ENCODE assay signal across 22 cellular contexts in genomic region chr12:65537978-65538377, GRCh38.
DNase-seq lines count a peak whose midpoint lies in the region; ATAC-seq, FAIRE-seq and TF ChIP-seq lines count a peak whose summit lies in the region.
"Had no signal": no experiment of that assay in that cellular context is flagged by ENCODE, and none has a peak within 500 bp of the region (broad histone marks: within the 10 kb centered on the region; RNA-seq: fewer than 3 reads in every experiment).

No MANE protein-coding gene starts in this region.

- dilution Hi-C loops in keratinocyte (cut with MboI; ENCODE audit: extremely low pct_ligation_motif_present, low sequenced_read_pairs): no loop called here

- H3K4me3 ChIP-seq in brain microvascular endothelial cell (ENCODE audit: low read depth, low read length): no peak overlapping the region
- no peak overlapping the region for H3K4me3 ChIP-seq in keratinocyte (ENCODE audit: control insufficient read depth in 2 of 3, extremely low read depth in 1 of 3, insufficient read depth in 2 of 3, low read depth in 1 of 3, low read length in 3 of 3)
- no peak overlapping the region for H3K4me3 ChIP-seq in smooth muscle cell
- H3K4me3 ChIP-seq: esophagus muscularis mucosa, left lung, stomach had no signal

- no peaks in the 10 kb centered on the region for H3K9me1 ChIP-seq in keratinocyte (ENCODE audit: control insufficient read depth, extremely low read depth, insufficient read depth, low read length)

- intact Hi-C loops in activated CD4-positive, alpha-beta memory T cell treated with anti-CD3 and anti-CD28 coated beads for 36 hours (cut with micrococcal nuclease): no loop called here

- 59% methylated on average over 1 of the region's 1 CpG for WGBS in smooth muscle cell (ENCODE audit: low lambda C conversion rate)

- no peak for ATAC-seq in HG03378 (IDR thresholded peaks at IDR 0.05; ENCODE audit: unreplicated experiment)
- ATAC-seq: T-helper 17 cell had no signal

- CTCF ChIA-PET in activated CD4-positive, alpha-beta memory T cell treated with anti-CD3 and anti-CD28 coated beads for 36 hours (lab: Charles Lee): interaction anchor here (1.0 kb wide), 1 partner anchor 19 kb away, joined by 3 read pairs; no protein-coding TSS in a partner anchor

- H3K9me3 ChIP-seq in keratinocyte (ENCODE audit: control insufficient read depth, low read depth, low read length) (peaks cover 2% of the 10 kb centered on the region), smooth muscle cell (replicated peaks; ENCODE audit: low read depth) (peaks cover 22% of the 10 kb centered on the region)
- H3K9me3 ChIP-seq: BE2C had no signal

- H3K27me3 ChIP-seq in brain microvascular endothelial cell (replicated peaks) (no peaks in the 10 kb centered on the region), keratinocyte (ENCODE audit: control insufficient read depth, extremely low read depth, insufficient read depth, low read length) (no peaks in the 10 kb centered on the region), smooth muscle cell (ENCODE audit: low read depth) (no peaks in the 10 kb centered on the region)
- H3K27me3 ChIP-seq: BE2C, esophagus muscularis mucosa, left lung, stomach had no signal

- H3K36me3 Mint-ChIP-seq in HFFc6 (ENCODE audit: low read depth): peaks cover 55% of the 10 kb centered on the region
- H3K36me3 Mint-ChIP-seq in activated CD4-positive, alpha-beta memory T cell treated with anti-CD3 and anti-CD28 coated beads for 36 hours: peaks cover 1% of the 10 kb centered on the region

- TF ChIP-seq CTCF in HFFc6 (IDR thresholded peaks at IDR 0.05) (no peak), brain microvascular endothelial cell (IDR thresholded peaks at IDR 0.05; ENCODE audit: low read depth, low read length, missing control alignments) (no peak), keratinocyte (optimal IDR thresholded peaks at IDR 0.05 in 1 of 3, IDR thresholded peaks at IDR 0.05 in 1 of 3, conservative IDR thresholded peaks at IDR 0.05 in 1 of 3; ENCODE audit: extremely low read depth in 1 of 3, insufficient read depth in 2 of 3, low read length in 3 of 3) (no peak), smooth muscle cell (IDR thresholded peaks at IDR 0.05; ENCODE audit: borderline replicate concordance, insufficient read depth, poor library complexity, severe bottlenecking) (no peak)

- H3K4me1 Mint-ChIP-seq in HFFc6 (ENCODE audit: low read depth): peaks cover 59% of the 10 kb centered on the region
- H3K4me1 Mint-ChIP-seq in activated CD4-positive, alpha-beta memory T cell treated with anti-CD3 and anti-CD28 coated beads for 36 hours (ENCODE audit: low read depth): no peaks in the 10 kb centered on the region
- H3K4me1 Mint-ChIP-seq: T-helper 17 cell had no signal

- peak overlapping the region; percentile 96 for H3K27ac Mint-ChIP-seq in HFFc6
- no peak overlapping the region for H3K27ac Mint-ChIP-seq in activated CD4-positive, alpha-beta memory T cell treated with anti-CD3 and anti-CD28 coated beads for 36 hours
- H3K27ac Mint-ChIP-seq: T-helper 17 cell had no signal

- peak overlapping the region; percentile 14 for H3K4me3 Mint-ChIP-seq in HFFc6
- no peak overlapping the region for H3K4me3 Mint-ChIP-seq in activated CD4-positive, alpha-beta memory T cell treated with anti-CD3 and anti-CD28 coated beads for 36 hours
- H3K4me3 Mint-ChIP-seq: T-helper 17 cell had no signal

- H3K4me2 ChIP-seq in keratinocyte (ENCODE audit: control insufficient read depth, extremely low read depth, insufficient read depth, low read depth, low read length) (peak overlapping the region; percentile 27), smooth muscle cell (peak overlapping the region; percentile 64)

- peaks cover 39% of the 10 kb centered on the region for H3F3A ChIP-seq in smooth muscle cell (ENCODE audit: low read depth)

- H3K27me3 Mint-ChIP-seq in HFFc6 (ENCODE audit: insufficient read depth): no peaks in the 10 kb centered on the region
- no peaks in the 10 kb centered on the region for H3K27me3 Mint-ChIP-seq in activated CD4-positive, alpha-beta memory T cell treated with anti-CD3 and anti-CD28 coated beads for 36 hours
- H3K27me3 Mint-ChIP-seq: T-helper 17 cell had no signal

- H3K27ac ChIP-seq in brain microvascular endothelial cell: peak overlapping the region; percentile 96
- H3K27ac ChIP-seq in keratinocyte (ENCODE audit: control insufficient read depth, insufficient read depth, low read length): peak overlapping the region; percentile 91
- peak overlapping the region; percentile 97 for H3K27ac ChIP-seq in smooth muscle cell (ENCODE audit: low read depth)
- H3K27ac ChIP-seq: HL-60, stomach, VCaP had no signal

- peak overlapping the region; percentile 24 for H3K9ac ChIP-seq in keratinocyte (ENCODE audit: control insufficient read depth, extremely low read depth, insufficient read depth, low read length)
- peak overlapping the region; percentile 77 for H3K9ac ChIP-seq in smooth muscle cell (ENCODE audit: low read depth)

- DNase-seq in HFFc6 (no peak), brain microvascular endothelial cell (no peak), keratinocyte (ENCODE audit: low read depth, low spot score) (no peak), smooth muscle cell (lab: John Stamatoyannopoulos, UW; ENCODE audit: unreplicated experiment) (no peak), NCI-H82 (lab: John Stamatoyannopoulos, UW) (no peak)
- DNase-seq in activated CD4-positive, alpha-beta T cell treated with anti-CD3 and anti-CD28 coated beads, Interleukin-2, amount 50 U/mL, for 48 hours: no peak
- DNase-seq in activated CD4-positive, alpha-beta memory T cell treated with anti-CD3 and anti-CD28 coated beads for 36 hours: no peak
- DNase-seq: activated CD4-positive, alpha-beta T cell treated with anti-CD3 and anti-CD28 coated beads, Interleukin-2, amount 50 U/mL, for 4 hours; activated gamma-delta T cell treated with Interleukin-2 at 50 U/mL for 16 hours; activated T-cell treated with anti-CD3 and anti-CD28 coated beads for 4 hours; BE2C; GDM1; left lung; NCI-H146; NCI-H2171; SIG-M5; stomach; T-helper 17 cell had no signal

- H3K9me3 Mint-ChIP-seq in HFFc6: peaks cover 51% of the 10 kb centered on the region
- H3K9me3 Mint-ChIP-seq in activated CD4-positive, alpha-beta memory T cell treated with anti-CD3 and anti-CD28 coated beads for 36 hours: peaks cover 27% of the 10 kb centered on the region

- no peaks in the 10 kb centered on the region for H3K79me2 ChIP-seq in keratinocyte (ENCODE audit: control insufficient read depth, insufficient read depth, low read length)
- H3K79me2 ChIP-seq in smooth muscle cell (ENCODE audit: low read depth): no peaks in the 10 kb centered on the region

- peaks cover 43% of the 10 kb centered on the region for H3K4me1 ChIP-seq in keratinocyte (ENCODE audit: control insufficient read depth, extremely low read depth, insufficient read depth, low read length)
- H3K4me1 ChIP-seq in smooth muscle cell (ENCODE audit: low read depth): peaks cover 16% of the 10 kb centered on the region
- H3K4me1 ChIP-seq: BE2C, left lung had no signal

- in situ Hi-C loops in brain microvascular endothelial cell (cut with HindIII; ENCODE audit: low pct_ligation_motif_present, low sequenced_read_pairs): no loop called here

- H3K36me3 ChIP-seq in brain microvascular endothelial cell (replicated peaks) (no peaks in the 10 kb centered on the region), keratinocyte (ENCODE audit: control insufficient read depth in 2 of 2, extremely low read depth in 1 of 2, insufficient read depth in 2 of 2, low read length in 2 of 2) (no peaks in the 10 kb centered on the region), smooth muscle cell (ENCODE audit: low read depth) (peaks cover 11% of the 10 kb centered on the region)
- H3K36me3 ChIP-seq: BE2C, esophagus muscularis mucosa, left lung, stomach had no signal

- H2AFZ ChIP-seq in keratinocyte (ENCODE audit: control insufficient read depth, low read length) (peak overlapping the region; percentile 30), smooth muscle cell (ENCODE audit: low read depth) (no peak overlapping the region)

- POLR2A ChIA-PET in activated CD4-positive, alpha-beta memory T cell treated with anti-CD3 and anti-CD28 coated beads for 36 hours (lab: Charles Lee): no interaction called here

- FAIRE-seq in keratinocyte (lab: Jason Lieb, UNC): peak; percentile 59

- H4K20me1 ChIP-seq in keratinocyte (ENCODE audit: control insufficient read depth, extremely low read depth, insufficient read depth, low read length): no peaks in the 10 kb centered on the region
- no peaks in the 10 kb centered on the region for H4K20me1 ChIP-seq in smooth muscle cell (ENCODE audit: low read depth)
